ENCODE assay signal across 12 cellular contexts in genomic region chr1:12185036-12185435, GRCh38. TPM values are rescaled to one million over a fixed set of nuclear protein-coding genes. Genes with fewer than 3 reads are reported as not detected.
DNase-seq lines count a peak whose midpoint lies in the region; ATAC-seq and TF ChIP-seq lines count a peak whose summit lies in the region.
"Had no signal": no experiment of that assay in that cellular context is flagged by ENCODE, and none has a peak within 500 bp of the region (broad histone marks: within the 10 kb centered on the region; RNA-seq: fewer than 3 reads in every experiment).

No MANE protein-coding gene starts in this region.

- H3K27ac Mint-ChIP-seq in stimulated activated effector memory CD8-positive, alpha-beta T cell treated with anti-CD3 and anti-CD28 coated beads, Interleukin-12 subunit alpha, Interleukin-12 subunit beta, amount 100 ng/mL, for 72 hours = peak overlapping the region; percentile 100

- H3K4me3 Mint-ChIP-seq in stimulated activated effector memory CD8-positive, alpha-beta T cell treated with anti-CD3 and anti-CD28 coated beads, Interleukin-12 subunit alpha, Interleukin-12 subunit beta, amount 100 ng/mL, for 72 hours = peak overlapping the region; percentile 16

- H3K9me3 Mint-ChIP-seq in stimulated activated effector memory CD8-positive, alpha-beta T cell treated with anti-CD3 and anti-CD28 coated beads, Interleukin-12 subunit alpha, Interleukin-12 subunit beta, amount 100 ng/mL, for 72 hours = no peaks in the 10 kb centered on the region

- ATAC-seq in lung (ENCODE audit: insufficient read depth, low FRiP score) = no peak
- no peak for ATAC-seq in stimulated activated effector memory CD8-positive, alpha-beta T cell treated with anti-CD3 and anti-CD28 coated beads, Interleukin-12 subunit alpha, Interleukin-12 subunit beta, amount 100 ng/mL, for 72 hours

- in situ Hi-C loops in brain microvascular endothelial cell (cut with HindIII; ENCODE audit: low pct_ligation_motif_present, low sequenced_read_pairs) = no loop called here

- H3K36me3 Mint-ChIP-seq in stimulated activated effector memory CD8-positive, alpha-beta T cell treated with anti-CD3 and anti-CD28 coated beads, Interleukin-12 subunit alpha, Interleukin-12 subunit beta, amount 100 ng/mL, for 72 hours = peaks cover 100% of the 10 kb centered on the region

- no peaks in the 10 kb centered on the region for H3K9me3 ChIP-seq in lung (ENCODE audit: control insufficient read depth in 2 of 2, insufficient read depth in 1 of 2, low read length in 1 of 2)

- no peak overlapping the region for H3K4me3 ChIP-seq in brain microvascular endothelial cell (ENCODE audit: low read depth, low read length)
- no peak overlapping the region for H3K4me3 ChIP-seq in lung
- H3K4me3 ChIP-seq: PC-9 had no signal

- H3K4me1 ChIP-seq in lung (ENCODE audit: control insufficient read depth in 2 of 2, insufficient read depth in 2 of 2, low read length in 2 of 2) = peaks cover 6 to 49% of the 10 kb centered on the region in 2 donors

- DNase-seq in NOMO-1 treated with DMSO at 0.1 percent for 48 hours (lab: John Stamatoyannopoulos, UW; ENCODE audit: unreplicated experiment) = peak; percentile 24
- DNase-seq in brain microvascular endothelial cell = no peak
- DNase-seq in lung (ENCODE audit: low spot score) = no peak
- no peak for DNase-seq in stimulated activated effector memory CD8-positive, alpha-beta T cell treated with anti-CD3 and anti-CD28 coated beads, Interleukin-12 subunit alpha, Interleukin-12 subunit beta, amount 100 ng/mL, for 72 hours (ENCODE audit: low spot score in 2 of 2)
- no peak for DNase-seq in A172 (ENCODE audit: low spot score)
- DNase-seq in hippocampal formation (lab: John Stamatoyannopoulos, UW) = no peak
- no peak for DNase-seq in SW 1271 (lab: John Stamatoyannopoulos, UW)
- DNase-seq in EL = no peak
- DNase-seq: activated CD4-positive, CD25-positive, alpha-beta regulatory T cell treated with anti-CD3 and anti-CD28 coated beads, Interleukin-2, amount 50 U/mL, for 72 hours; NCI-H187; stimulated activated CD4-positive, alpha-beta T cell treated with anti-CD3 and anti-CD28 coated beads, Interleukin-4, amount 100 ng/mL, for 24 hours had no signal

- peaks cover 95% of the 10 kb centered on the region for H3K4me1 Mint-ChIP-seq in stimulated activated effector memory CD8-positive, alpha-beta T cell treated with anti-CD3 and anti-CD28 coated beads, Interleukin-12 subunit alpha, Interleukin-12 subunit beta, amount 100 ng/mL, for 72 hours

- H3K36me3 ChIP-seq in brain microvascular endothelial cell (replicated peaks) (no peaks in the 10 kb centered on the region), lung (ENCODE audit: control insufficient read depth in 2 of 2, insufficient read depth in 2 of 2, low read length in 2 of 2) (peaks cover 0 to 4% of the 10 kb centered on the region in 2 donors)

- peak overlapping the region; percentile 74 for H3K27ac ChIP-seq in brain microvascular endothelial cell
- H3K27ac ChIP-seq in lung (ENCODE audit: low read depth in 1 of 2, low read length in 1 of 2) = peak overlapping the region; percentile 88 to 93
- H3K27ac ChIP-seq: PC-9 had no signal

- 41 to 69% methylated on average over 8 of the region's 8 CpGs for WGBS in lung, 2 donors

- TF ChIP-seq CTCF in brain microvascular endothelial cell (IDR thresholded peaks at IDR 0.05; ENCODE audit: low read depth, low read length, missing control alignments) = no peak
- TF ChIP-seq CTCF in lung (IDR thresholded peaks at IDR 0.05; ENCODE audit: control extremely low read depth, extremely low read depth) = no peak

- no peaks in the 10 kb centered on the region for H3K27me3 ChIP-seq in brain microvascular endothelial cell (replicated peaks)
- no peaks in the 10 kb centered on the region for H3K27me3 ChIP-seq in lung (ENCODE audit: control insufficient read depth, insufficient read depth)

RNA-seq across cellular contexts. Expression of gene TNFRSF1B, which starts 18.2 kb away (rescaled TPM):
- 10 to 100 TPM; 52.0 to 79.0 TPM for total RNA-seq in lung
- polyA plus RNA-seq in lung = 100 to 1,000 TPM in 1 of 2 donors, 10 to 100 TPM in 1; 15.4 to 246 TPM
- total RNA-seq in A172 (2014; rRNA removed; shearing (Covaris generic)) = not detected in 2 replicates

RNA-seq across cellular contexts. Expression of gene VPS13D, which starts 44.8 kb away (rescaled TPM):
- total RNA-seq in lung = 10 to 100 TPM; 55.3 to 76.0 TPM
- polyA plus RNA-seq in lung = 10 to 100 TPM; 18.4 to 19.7 TPM
- 5.8 and 6.8 TPM in 2 replicates for total RNA-seq in A172 (2014; rRNA removed; shearing (Covaris generic))

Comparison
In these comparisons a context has a peak if more than half of its experiments do, and no peak if none do; other contexts are left out.
1. RNA of gene TNFRSF1B, which starts 18.2 kb away (total RNA-seq): 52.0 to 79.0 TPM in lung; not detected in A172; every median in the first group is over 10 times any median in the second.